ENCODE assay signal across 8 cellular contexts in genomic region chr19:16078759-16079707, GRCh38. TPM values are rescaled to one million over a fixed set of nuclear protein-coding genes. Genes with fewer than 3 reads are reported as not detected.
DNase-seq lines count a peak whose midpoint lies in the region; ATAC-seq, FAIRE-seq and TF ChIP-seq lines count a peak whose summit lies in the region.

No MANE protein-coding gene starts in this region.

- DNase-seq in GM12891 (ENCODE audit: insufficient read length, low spot score) (no peak), PC-9 (peak; percentile 64 to 98), activated T-helper 1 cell treated with Interleukin-2 at 50 U/mL for 16 hours (ENCODE audit: low read depth) (peak; percentile 45), fibroblast of peridontal ligament (ENCODE audit: extremely low read depth) (peak; percentile 99), transverse colon (peak; percentile 77), NCI-H1930 (lab: John Stamatoyannopoulos, UW) (no peak)

- H3K9ac ChIP-seq in neural cell (ENCODE audit: low read length) = peak overlapping the region; percentile 96

- H3K4me1 ChIP-seq in PC-9 (replicated peaks; ENCODE audit: insufficient read depth) (peaks cover 32% of the 10 kb centered on the region), transverse colon (peaks cover 17 to 58% (median 49%) of the 10 kb centered on the region in 4 donors)

- H3K4me3 ChIP-seq in PC-9 = peak overlapping the region; percentile 70
- peak overlapping the region; percentile 93 for H3K4me3 ChIP-seq in neural cell (ENCODE audit: low read length)
- H3K4me3 ChIP-seq in transverse colon = peak overlapping the region; percentile 82 to 100 (median 93)

- H3F3A ChIP-seq in PC-9 (ENCODE audit: insufficient read depth, low read depth) (peaks cover 85% of the 10 kb centered on the region), neural cell (ENCODE audit: insufficient read depth, low read length, poor library complexity, severe bottlenecking) (peaks cover 6% of the 10 kb centered on the region)

- H3K4me2 ChIP-seq in PC-9 (peak overlapping the region; percentile 86), neural cell (ENCODE audit: low read length) (peak overlapping the region; percentile 49)

- POLR2A ChIA-PET in PC-9 (lab: Charles Lee; ENCODE audit: unreplicated experiment) = interaction anchor here (0.6 to 1.1 kb wide), 2 partner anchors 12 to 30 kb away, joined by 5 to 8 read pairs; no protein-coding TSS in a partner anchor

- H3K27ac ChIP-seq in PC-9 (peak overlapping the region; percentile 99), neural cell (ENCODE audit: low read length) (peak overlapping the region; percentile 88), transverse colon (peak overlapping the region; percentile 99 to 100 (median 100))

- CTCF ChIA-PET in PC-9 (lab: Charles Lee) = interaction anchor here (0.6 to 0.7 kb wide), 2 partner anchors 18 to 28 kb away, joined by 3 to 11 read pairs; no protein-coding TSS in a partner anchor

- H3K9me2 ChIP-seq in PC-9 (ENCODE audit: insufficient read depth) (no peaks in the 10 kb centered on the region), neural cell (ENCODE audit: insufficient read depth, low read length) (no peaks in the 10 kb centered on the region)

- H3K27me3 ChIP-seq in PC-9 (ENCODE audit: insufficient read depth, low read depth) (no peaks in the 10 kb centered on the region), neural cell (ENCODE audit: insufficient read depth, low read depth, low read length) (no peaks in the 10 kb centered on the region), transverse colon (no peaks in the 10 kb centered on the region)

- H3K36me3 ChIP-seq in PC-9 (ENCODE audit: low read depth) = peaks cover 39% of the 10 kb centered on the region
- H3K36me3 ChIP-seq in neural cell (ENCODE audit: insufficient read depth, low read length) = no peaks in the 10 kb centered on the region
- peaks cover 0 to 25% (median 7%) of the 10 kb centered on the region in 4 donors for H3K36me3 ChIP-seq in transverse colon

- no peak for TF ChIP-seq RAD21 in neural cell (conservative IDR thresholded peaks at IDR 0.05)

- in situ Hi-C loops in transverse colon (cut with MboI; ENCODE audit: low pct_ligation_motif_present in 1 of 4, low pct_unique_long_range_greater_than_20kb in 1 of 4, low sequenced_read_pairs in 3 of 4) = no loop called here

- H3K79me2 ChIP-seq in PC-9 (ENCODE audit: low read depth) (peaks cover 64% of the 10 kb centered on the region), neural cell (replicated peaks; ENCODE audit: insufficient read depth, low read length) (peaks cover 39% of the 10 kb centered on the region)

- TF ChIP-seq CTCF in PC-9 (conservative IDR thresholded peaks at IDR 0.05) = no peak
- no peak for TF ChIP-seq CTCF in neural cell (IDR thresholded peaks at IDR 0.05; ENCODE audit: poor library complexity, severe bottlenecking)
- TF ChIP-seq CTCF in transverse colon (IDR thresholded peaks at IDR 0.05) = no peak

- intact Hi-C loops in PC-9 (cut with micrococcal nuclease; ENCODE audit: unreplicated experiment) (loop anchor here (1.0 to 5.0 kb wide), 2 partner anchors 9 to 37 kb away; no protein-coding TSS in a partner anchor), transverse colon (cut with DNase I; ENCODE audit: low total_unique reads) (loop anchor here (5.0 kb wide), 1 partner anchor 208 kb away; no protein-coding TSS in a partner anchor)

- TSS peak; percentile 32 for BruUV-seq in PC-9 (replicated peaks; lab: Mats Ljungman, UMichigan)

- peak; percentile 34 for ATAC-seq in HG03108 (IDR thresholded peaks at IDR 0.05; ENCODE audit: unreplicated experiment)

- WGBS in transverse colon (ENCODE audit: low coverage in 1 of 2), 2 donors = 4 to 8% methylated on average over 12 to 17 of the region's 17 CpGs

- H3K9me3 ChIP-seq in PC-9 (ENCODE audit: insufficient read depth, low read depth) (no peaks in the 10 kb centered on the region), neural cell (ENCODE audit: low read length) (no peaks in the 10 kb centered on the region), transverse colon (no peaks in the 10 kb centered on the region)

- TF ChIP-seq EP300 in neural cell (conservative IDR thresholded peaks at IDR 0.05; ENCODE audit: poor library complexity, severe bottlenecking) (no peak), transverse colon (IDR thresholded peaks at IDR 0.05; ENCODE audit: low read depth) (peak; percentile 34)

- peak; percentile 89; the same call in 1 of the 2 replicates for TF ChIP-seq POLR2A in GM12891 (IDR thresholded peaks at IDR 0.05; ENCODE audit: low read depth, low read length)
- peak; percentile 47 for TF ChIP-seq POLR2A in transverse colon (IDR thresholded peaks at IDR 0.05)

- peak; percentile 77 for FAIRE-seq in GM12891 (lab: Jason Lieb, UNC)

- H2AFZ ChIP-seq in PC-9 (no peak overlapping the region), neural cell (ENCODE audit: low read depth, low read length) (no peak overlapping the region)

- H4K20me1 ChIP-seq in PC-9 (ENCODE audit: insufficient read depth) (peaks cover under 1% of the 10 kb centered on the region), neural cell (ENCODE audit: insufficient read depth) (no peaks in the 10 kb centered on the region)

TF ChIP-seq in GM12891, 5 proteins besides CTCF, POLR2A, EP300 and RAD21:
- TF ChIP-seq PAX5 (IDR thresholded peaks at IDR 0.05; ENCODE audit: insufficient read depth, low read length, severe bottlenecking) = peak; percentile 19
- TF ChIP-seq SPI1 (IDR thresholded peaks at IDR 0.05; ENCODE audit: low read depth, low read length) = 0 out of 2 replicates have a peak, but pooled peaks have one; percentile 5
- peak; percentile 11; the same call in 1 of the 2 replicates for TF ChIP-seq TAF1 (IDR thresholded peaks at IDR 0.05; ENCODE audit: low read depth, low read length)
- peak; percentile 76 for TF ChIP-seq POLR2AphosphoS5 (IDR thresholded peaks at IDR 0.05; ENCODE audit: low read depth, low read length)
- peak; percentile 62 for TF ChIP-seq POU2F2 (IDR thresholded peaks at IDR 0.05; ENCODE audit: low read depth, low read length)

TF ChIP-seq in neural cell, 6 proteins besides CTCF, POLR2A, EP300 and RAD21:
- TF ChIP-seq POLR2AphosphoS5 (IDR thresholded peaks at IDR 0.05) = no peak

RNA-seq across cellular contexts. Expression of gene TPM4, which starts 2.7 kb away (rescaled TPM):
- polyA plus RNA-seq in GM12891 (2012; ENCODE audit: low read depth, missing spikeins) = 247 TPM
- total RNA-seq in PC-9 (2021) (279 and 307 TPM in 2 replicates), transverse colon (100 to 1,000 TPM; 228 to 491 (median 288) TPM)
- polyA plus RNA-seq in neural cell = 119 and 129 TPM in 2 replicates
- polyA minus RNA-seq in neural cell = 112 and 122 TPM in 2 replicates

RNA-seq across cellular contexts. Expression of gene RAB8A, which starts 32.7 kb away (rescaled TPM):
- polyA plus RNA-seq in GM12891 (2012; ENCODE audit: low read depth, missing spikeins) = 118 TPM
- total RNA-seq in PC-9 (2021) = 87.9 and 104 TPM in 2 replicates
- polyA plus RNA-seq in neural cell = 27.5 and 29.8 TPM in 2 replicates
- polyA minus RNA-seq in neural cell = 44.6 and 48.5 TPM in 2 replicates
- 100 to 1,000 TPM in 1 of 4 donors, 10 to 100 TPM in 3; 22.3 to 102 (median 67.9) TPM for total RNA-seq in transverse colon

Comparison
In these comparisons a context has a peak if more than half of its experiments do, and no peak if none do; other contexts are left out.
1. DNase-seq: peak in PC-9 (2 of 2), activated T-helper 1 cell treated with Interleukin-2 at 50 U/mL for 16 hours (single experiment), fibroblast of peridontal ligament (single experiment) and transverse colon (single experiment); none in GM12891 (single experiment) and NCI-H1930 (0 of 2).
2. Peak in every context shown above with its lines, with median percentiles within 50 percentile points of each other: H3K27ac ChIP-seq and H3K4me3 ChIP-seq.